ENCODE assay signal across 23 cellular contexts in the genomic region with DNA sequence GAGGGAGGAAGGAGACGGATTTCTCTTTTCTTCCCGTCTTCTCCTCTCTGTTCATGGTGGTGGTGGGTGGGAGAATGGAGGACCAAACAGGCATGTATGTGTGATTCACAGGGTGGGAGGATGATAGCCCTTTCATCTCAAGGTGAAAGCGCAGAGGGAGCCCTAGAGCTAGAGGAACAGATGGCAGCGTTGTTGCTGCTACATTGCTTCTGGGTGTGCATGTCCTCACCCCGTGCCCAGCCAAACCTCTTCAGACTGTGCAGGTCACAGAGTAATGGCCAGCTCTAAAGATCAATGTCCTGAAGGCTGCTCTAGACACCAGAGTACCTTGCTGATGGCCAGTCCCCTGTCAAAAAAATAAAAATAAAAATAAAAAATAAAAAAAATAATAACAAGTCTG.
A peak's percentile ranks its signal among the peaks of the same experiment; 100 is the strongest.
DNase-seq lines count a peak whose midpoint lies in the region; ATAC-seq and TF ChIP-seq lines count a peak whose summit lies in the region.
"Had no signal": no experiment of that assay in that cellular context is flagged by ENCODE, and none has a peak within 500 bp of the region (broad histone marks: within the 10 kb centered on the region; RNA-seq: fewer than 3 reads in every experiment).

No MANE protein-coding gene starts in this region.

- TF ChIP-seq POLR2A in right lobe of liver (IDR thresholded peaks at IDR 0.05) = no peak

- H3K27ac Mint-ChIP-seq in nephron progenitor cell = peak overlapping the region; percentile 94
- H3K27ac Mint-ChIP-seq: activated CD4-positive, alpha-beta T cell treated with anti-CD3 and anti-CD28 coated beads for 36 hours; CD8-positive, alpha-beta memory T cell; stimulated activated naive CD8-positive, alpha-beta T cell treated with anti-CD3 and anti-CD28 coated beads, Interleukin-15, Interleukin-2, amounts not matched to agents 100 ng/mL and 50 ng/mL, for 24 hours had no signal

- peaks cover 1% of the 10 kb centered on the region for H3K9me3 Mint-ChIP-seq in nephron progenitor cell
- H3K9me3 Mint-ChIP-seq: CD8-positive, alpha-beta memory T cell; stimulated activated naive CD8-positive, alpha-beta T cell treated with anti-CD3 and anti-CD28 coated beads, Interleukin-15, Interleukin-2, amounts not matched to agents 100 ng/mL and 50 ng/mL, for 24 hours had no signal

- peak; percentile 77 for DNase-seq in G401 (ENCODE audit: low spot score)
- DNase-seq in NCI-H446 treated with DMSO at 0.1 percent for 48 hours (lab: John Stamatoyannopoulos, UW) = peak; percentile 9
- peak; percentile 10 for DNase-seq in nephron progenitor cell
- DNase-seq in HuH-7 (ENCODE audit: low spot score) = no peak
- no peak for DNase-seq in HPDE6-E6E7 (ENCODE audit: extremely low spot score)
- DNase-seq in NCI-H226 = no peak
- no peak for DNase-seq in right lobe of liver
- DNase-seq: activated CD4-positive, alpha-beta T cell treated with anti-CD3 and anti-CD28 coated beads for 36 hours; activated gamma-delta T cell treated with Interleukin-2 at 50 U/mL for 16 hours; CD8-positive, alpha-beta memory T cell; foreskin melanocyte; IMR-90; left cardiac atrium; MG63; NCI-H187 treated with DMSO at 0.1 percent for 48 hours; NCI-H774; uterus had no signal

- H3K27ac ChIP-seq in cingulate gyrus (ENCODE audit: low read depth, low read length) = peak overlapping the region; percentile 44
- H3K27ac ChIP-seq in right lobe of liver = no peak overlapping the region
- H3K27ac ChIP-seq: epithelial cell of prostate, neutrophil, uterus had no signal

- H3K4me3 ChIP-seq in right lobe of liver = no peak overlapping the region
- H3K4me3 ChIP-seq: MG63, uterus had no signal

- H3K9me3 ChIP-seq in right lobe of liver = no peaks in the 10 kb centered on the region
- H3K9me3 ChIP-seq: MG63, neutrophil, uterus had no signal

- peaks cover 38% of the 10 kb centered on the region for H3K4me1 Mint-ChIP-seq in nephron progenitor cell
- H3K4me1 Mint-ChIP-seq: activated CD4-positive, alpha-beta T cell treated with anti-CD3 and anti-CD28 coated beads for 36 hours; CD8-positive, alpha-beta memory T cell had no signal

- intact Hi-C loops in right lobe of liver (cut with DNase I) = no loop called here

- H3K27me3 Mint-ChIP-seq in nephron progenitor cell (ENCODE audit: low read depth, poor library complexity) = peaks cover 2% of the 10 kb centered on the region

- ATAC-seq in right lobe of liver = no peak
- ATAC-seq: activated CD4-positive, alpha-beta T cell treated with anti-CD3 and anti-CD28 coated beads for 36 hours; Panc1; sciatic nerve had no signal

- no peaks in the 10 kb centered on the region for H3K36me3 Mint-ChIP-seq in nephron progenitor cell (ENCODE audit: low read depth)
- H3K36me3 Mint-ChIP-seq: CD8-positive, alpha-beta memory T cell had no signal

- H3K27me3 ChIP-seq in right lobe of liver = no peaks in the 10 kb centered on the region
- H3K27me3 ChIP-seq: neutrophil, uterus had no signal

- no peaks in the 10 kb centered on the region for H3K4me1 ChIP-seq in right lobe of liver
- H3K4me1 ChIP-seq: uterus had no signal

- no peaks in the 10 kb centered on the region for H3K36me3 ChIP-seq in right lobe of liver
- H3K36me3 ChIP-seq: MG63, neutrophil, uterus had no signal

- WGBS in right lobe of liver (ENCODE audit: insufficient coverage, low coverage, low lambda C conversion rate, missing lambda C conversion rate) = 34% methylated on average over 5 of the region's 5 CpGs

- in situ Hi-C loops in G401 (cut with HindIII; ENCODE audit: low sequenced_read_pairs) = no loop called here

- TF ChIP-seq CTCF in nephron progenitor cell (IDR thresholded peaks at IDR 0.05) (no peak), right lobe of liver (IDR thresholded peaks at IDR 0.05) (no peak)

- peak overlapping the region; percentile 53 for H3K4me3 Mint-ChIP-seq in nephron progenitor cell
- H3K4me3 Mint-ChIP-seq: activated CD4-positive, alpha-beta T cell treated with anti-CD3 and anti-CD28 coated beads for 36 hours; CD8-positive, alpha-beta memory T cell; stimulated activated naive CD8-positive, alpha-beta T cell treated with anti-CD3 and anti-CD28 coated beads, Interleukin-15, Interleukin-2, amounts not matched to agents 100 ng/mL and 50 ng/mL, for 24 hours had no signal

Comparison
In these comparisons a context has a peak if more than half of its experiments do, and no peak if none do; other contexts are left out.
1. DNase-seq: peak in G401 (single experiment), NCI-H446 treated with DMSO at 0.1 percent for 48 hours (single experiment) and nephron progenitor cell (single experiment); none in HuH-7 (single experiment), HPDE6-E6E7 (single experiment), NCI-H226 (single experiment) and right lobe of liver (0 of 3).